ENCODE assay signal across 1 cellular context in the genomic region with DNA sequence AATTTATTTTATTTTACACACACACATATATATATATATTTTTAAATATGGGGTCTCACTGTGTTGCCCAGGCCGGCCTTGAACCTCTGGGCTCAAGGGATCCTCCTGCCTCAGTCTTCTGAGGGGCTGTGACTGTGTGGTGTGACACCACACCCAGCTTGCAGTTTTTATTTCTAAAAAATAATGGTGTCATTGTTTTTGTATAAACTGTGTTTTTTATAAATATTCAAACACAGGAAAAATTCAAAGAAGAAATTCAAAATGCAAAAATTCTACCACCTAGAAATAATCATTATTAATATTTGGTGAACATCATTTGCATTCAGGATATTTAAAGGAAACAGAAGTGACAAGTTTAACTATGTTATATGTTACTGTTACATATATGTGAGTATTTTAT.
TF ChIP-seq lines count a peak whose summit lies in the region.

No MANE protein-coding gene starts in this region.

TF ChIP-seq in HepG2, 621 proteins besides CTCF, POLR2A, EP300 and RAD21:
- no peak for TF ChIP-seq ZNF460 (CRISPR knock-in tag; IDR thresholded peaks at IDR 0.05; ENCODE audit: borderline replicate concordance)
- peak; percentile 83 for TF ChIP-seq ATF7 (IDR thresholded peaks at IDR 0.05)
- no peak for TF ChIP-seq ATF7 (CRISPR knock-in tag; IDR thresholded peaks at IDR 0.05)
